ENCODE assay signal across 19 cellular contexts in the genomic region with DNA sequence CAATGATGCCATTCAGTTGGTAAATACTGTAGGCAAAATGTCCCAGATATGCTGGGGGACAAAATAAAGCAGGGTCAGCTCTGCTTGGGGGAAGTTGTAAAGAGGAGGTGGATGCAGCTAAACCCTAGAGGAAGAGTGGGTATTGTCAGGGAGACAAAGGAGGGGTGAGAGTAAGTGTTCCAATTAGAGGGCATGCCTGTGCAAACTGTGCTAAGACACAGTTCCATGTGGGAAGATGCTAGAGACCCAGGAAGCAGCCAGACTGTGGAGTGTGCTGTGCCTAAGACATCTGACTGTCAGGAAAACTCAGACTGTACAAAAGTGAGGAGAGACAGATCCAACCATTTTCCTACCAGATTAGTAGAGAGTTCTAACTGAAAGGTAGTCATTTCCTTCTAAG.
A peak's percentile ranks its signal among the peaks of the same experiment; 100 is the strongest.
DNase-seq lines count a peak whose midpoint lies in the region; ATAC-seq, FAIRE-seq and TF ChIP-seq lines count a peak whose summit lies in the region.
"Had no signal": no experiment of that assay in that cellular context is flagged by ENCODE, and none has a peak within 500 bp of the region (broad histone marks: within the 10 kb centered on the region; RNA-seq: fewer than 3 reads in every experiment).

No MANE protein-coding gene starts in this region.

- no peak overlapping the region for H3K4me3 ChIP-seq in AG10803 (ENCODE audit: low read length)
- no peak overlapping the region for H3K4me3 ChIP-seq in IMR-90 (ENCODE audit: insufficient read depth, low read depth, low read length)
- no peak overlapping the region for H3K4me3 ChIP-seq in bronchial epithelial cell (ENCODE audit: low read depth, low read length)
- no peak overlapping the region for H3K4me3 ChIP-seq in neuronal stem cell (ENCODE audit: low read length in 2 of 2)
- H3K4me3 ChIP-seq in HepG2 (replicated peaks in 1 of 3; ENCODE audit: insufficient read depth in 1 of 3, low read depth in 2 of 3, low read length in 3 of 3), result no peak overlapping the region
- H3K4me3 ChIP-seq in H7 (ENCODE audit: insufficient read depth, low read depth, low read length), result no peak overlapping the region
- H3K4me3 ChIP-seq: thoracic aorta had no signal

- H3K79me2 ChIP-seq in HepG2 (ENCODE audit: insufficient read depth, low read length), result no peaks in the 10 kb centered on the region

- peak; percentile 40 for FAIRE-seq in bronchial epithelial cell (lab: Jason Lieb, UNC)
- no peak for FAIRE-seq in HepG2 (lab: Jason Lieb, UNC)

- TF ChIP-seq EP300 in HepG2 (IDR thresholded peaks at IDR 0.05; ENCODE audit: low read depth in 2 of 2, low read length in 2 of 2) (no peak), HepG2 (CRISPR knock-in tag; IDR thresholded peaks at IDR 0.05; ENCODE audit: borderline replicate concordance) (no peak)

- ATAC-seq in IMR-90 (ENCODE audit: low read depth) (peak; percentile 16), HepG2 (no peak), HG03097 (IDR thresholded peaks at IDR 0.05; ENCODE audit: low FRiP score, unreplicated experiment) (no peak)
- ATAC-seq: CD8-positive, alpha-beta T cell; stimulated activated memory B cell treated with anti-CD40 and anti-IgM and Interleukin-4, amounts not matched to agents 10 μg/mL and 1 μg/mL and 100 μg/mL, for 72 hours had no signal

- TF ChIP-seq RAD21 in IMR-90 (IDR thresholded peaks at IDR 0.05; ENCODE audit: low read length) (no peak), HepG2 (CRISPR knock-in tag; IDR thresholded peaks at IDR 0.05) (no peak)

- DNase-seq in AG10803 (ENCODE audit: low read depth) (peak; percentile 13), IMR-90 (no peak), bronchial epithelial cell (ENCODE audit: low read depth) (no peak), neuronal stem cell (ENCODE audit: low spot score) (peak; percentile 23), HepG2 (ENCODE audit: low spot score) (no peak), H7 (no peak)
- no peak for DNase-seq in activated effector memory CD4-positive, alpha-beta T cell treated with Interleukin-2 at 50 U/mL for 16 hours
- DNase-seq: activated CD4-positive, alpha-beta T cell treated with anti-CD3 and anti-CD28 coated beads, Interleukin-2, amount 10 ng/mL, durations not matched to agents 7 days and 5 days; activated naive CD4-positive, alpha-beta T cell treated with Interleukin-2 at 50 U/mL for 16 hours; anterior cingulate cortex; CD8-positive, alpha-beta T cell; cerebellar nuclear complex; hypothalamus; Kasumi-1; NCI-H2227 treated with DMSO at 0.1 percent for 48 hours; NK-92 treated with Interleukin-12 subunit alpha and Interleukin-12 subunit beta, amount 100 ng/mL, for 24 hours had no signal

- H3K4me2 ChIP-seq in IMR-90 (ENCODE audit: low read depth, low read length) (no peak overlapping the region), neuronal stem cell (ENCODE audit: insufficient read depth, low read length, poor library complexity, severe bottlenecking) (peak overlapping the region; percentile 34), HepG2 (ENCODE audit: low read depth, low read length) (no peak overlapping the region)

- H3K79me1 ChIP-seq in IMR-90 (ENCODE audit: low read depth in 1 of 2, low read length in 2 of 2), result no peaks in the 10 kb centered on the region
- H3K79me1 ChIP-seq in neuronal stem cell (ENCODE audit: low read depth, low read length), result no peaks in the 10 kb centered on the region

- peak overlapping the region; percentile 54 for H2AK5ac ChIP-seq in IMR-90 (ENCODE audit: low read depth, low read length)
- H2AK5ac ChIP-seq in neuronal stem cell (ENCODE audit: low read depth, low read length), result no peak overlapping the region

- peak overlapping the region; percentile 15 for H4K5ac ChIP-seq in IMR-90 (ENCODE audit: low read depth, low read length)

- no peaks in the 10 kb centered on the region for H3K9me1 ChIP-seq in IMR-90 (ENCODE audit: insufficient read depth, low read length)

- no peaks in the 10 kb centered on the region for H4K20me1 ChIP-seq in IMR-90 (ENCODE audit: insufficient read depth, low read length)
- no peaks in the 10 kb centered on the region for H4K20me1 ChIP-seq in HepG2 (ENCODE audit: insufficient read depth, low read length)

- H3K36me3 ChIP-seq in IMR-90 (ENCODE audit: control insufficient read depth, insufficient read depth, low read length) (no peaks in the 10 kb centered on the region), bronchial epithelial cell (ENCODE audit: control insufficient read depth, insufficient read depth, low read length) (no peaks in the 10 kb centered on the region), neuronal stem cell (replicated peaks in 1 of 2; ENCODE audit: control insufficient read depth in 2 of 2, insufficient read depth in 2 of 2, low read length in 2 of 2) (no peaks in the 10 kb centered on the region), HepG2 (replicated peaks in 1 of 2; ENCODE audit: control insufficient read depth in 1 of 2, insufficient read depth in 2 of 2, low read length in 2 of 2) (no peaks in the 10 kb centered on the region), H7 (replicated peaks; ENCODE audit: control insufficient read depth, insufficient read depth, low read length) (no peaks in the 10 kb centered on the region)
- H3K36me3 ChIP-seq: thoracic aorta had no signal

- H3K27ac ChIP-seq in IMR-90 (ENCODE audit: insufficient read depth, low read length), result peak overlapping the region; percentile 60
- no peak overlapping the region for H3K27ac ChIP-seq in neuronal stem cell (replicated peaks; ENCODE audit: low read length)
- no peak overlapping the region for H3K27ac ChIP-seq in HepG2 (ENCODE audit: extremely low read length, insufficient read depth, low read length)
- H3K27ac ChIP-seq: thoracic aorta had no signal

- no peak for TF ChIP-seq POLR2A in IMR-90 (IDR thresholded peaks at IDR 0.05; ENCODE audit: low read depth, low read length)
- TF ChIP-seq POLR2A in HepG2 (IDR thresholded peaks at IDR 0.05; ENCODE audit: insufficient read depth in 1 of 2, low read depth in 2 of 2, low read length in 2 of 2), result no peak

- BruUV-seq in IMR-90 (replicated peaks; lab: Mats Ljungman, UMichigan), result no TSS peak
- no TSS peak for BruUV-seq in HepG2 (replicated peaks; lab: Mats Ljungman, UMichigan)

- H4K8ac ChIP-seq in IMR-90 (ENCODE audit: low read depth in 2 of 2, low read length in 2 of 2) (peak overlapping the region; percentile 25 to 80), neuronal stem cell (ENCODE audit: low read depth, low read length) (no peak overlapping the region)

- H3K14ac ChIP-seq in IMR-90 (replicated peaks; ENCODE audit: low read depth, low read length) (peak overlapping the region; percentile 68), neuronal stem cell (ENCODE audit: low read length) (no peak overlapping the region)

- 0 out of 2 replicates have a peak overlapping the region, but pooled peaks have one; percentile 5 for H3K9ac ChIP-seq in IMR-90 (ENCODE audit: low read depth, low read length)
- no peak overlapping the region for H3K9ac ChIP-seq in neuronal stem cell (ENCODE audit: low read depth, low read length, poor library complexity)
- no peak overlapping the region for H3K9ac ChIP-seq in HepG2 (ENCODE audit: insufficient read depth, low read depth, low read length)

- H2BK20ac ChIP-seq in IMR-90 (ENCODE audit: low read depth, low read length), result peak overlapping the region; percentile 94

- no peaks in the 10 kb centered on the region for H3K27me3 ChIP-seq in IMR-90 (ENCODE audit: control insufficient read depth, insufficient read depth, low read length)
- no peaks in the 10 kb centered on the region for H3K27me3 ChIP-seq in bronchial epithelial cell (ENCODE audit: control insufficient read depth, insufficient read depth, low read length)
- no peaks in the 10 kb centered on the region for H3K27me3 ChIP-seq in neuronal stem cell (ENCODE audit: control insufficient read depth in 3 of 3, insufficient read depth in 3 of 3, low read depth in 1 of 3, low read length in 3 of 3)
- H3K27me3 ChIP-seq in HepG2 (ENCODE audit: control insufficient read depth in 1 of 2, insufficient read depth in 2 of 2, low read length in 2 of 2), result no peaks in the 10 kb centered on the region
- no peaks in the 10 kb centered on the region for H3K27me3 ChIP-seq in H7 (ENCODE audit: control insufficient read depth, insufficient read depth, low read length)

- H2BK15ac ChIP-seq in IMR-90 (ENCODE audit: low read depth, low read length), result peak overlapping the region; percentile 75; the same call in 2 of the 3 replicates
- no peak overlapping the region for H2BK15ac ChIP-seq in neuronal stem cell (ENCODE audit: low read length)

- H4K91ac ChIP-seq in IMR-90 (ENCODE audit: insufficient read depth, low read depth, low read length) (peak overlapping the region; percentile 72), neuronal stem cell (ENCODE audit: low read depth, low read length, poor library complexity) (no peak overlapping the region)

- intact Hi-C loops in IMR-90 (cut with micrococcal nuclease) (loop anchor here (2.0 to 10.0 kb wide), 4 partner anchors 69 to 672 kb away; no protein-coding TSS in a partner anchor), HepG2 (cut with micrococcal nuclease; ENCODE audit: unreplicated experiment) (no loop called here)

- H2AFZ ChIP-seq in IMR-90 (replicated peaks; ENCODE audit: low read length, poor library complexity) (peak overlapping the region; percentile 34), neuronal stem cell (ENCODE audit: low read length) (peak overlapping the region; percentile 55), HepG2 (ENCODE audit: low read length) (no peak overlapping the region)

- dilution Hi-C loops in IMR-90 (cut with HindIII; ENCODE audit: low sequenced_read_pairs, unreplicated experiment), result no loop called here

- in situ Hi-C loops in IMR-90 (cut with MboI; ENCODE audit: low sequenced_read_pairs), result no loop called here
- in situ Hi-C loops in HepG2 (cut with HindIII; ENCODE audit: extremely low pct_ligation_motif_present, low pct_unique_long_range_greater_than_20kb), result no loop called here

- H2BK120ac ChIP-seq in IMR-90 (ENCODE audit: low read depth, low read length) (peak overlapping the region; percentile 89), neuronal stem cell (ENCODE audit: low read depth, low read length) (no peak overlapping the region)

- H2BK5ac ChIP-seq in IMR-90 (ENCODE audit: low read depth, low read length, poor library complexity, severe bottlenecking) (peak overlapping the region; percentile 51), neuronal stem cell (ENCODE audit: low read length) (no peak overlapping the region)

- no peak overlapping the region for H2BK12ac ChIP-seq in neuronal stem cell (ENCODE audit: low read length)

- TF ChIP-seq CTCF in AG10803 (conservative IDR thresholded peaks at IDR 0.05; ENCODE audit: low read length) (no peak), IMR-90 (conservative IDR thresholded peaks at IDR 0.05; ENCODE audit: low read depth, low read length) (no peak), bronchial epithelial cell (IDR thresholded peaks at IDR 0.05; ENCODE audit: insufficient read depth, low read length, severe bottlenecking) (no peak), HepG2 (CRISPR knock-in tag; IDR thresholded peaks at IDR 0.05) (no peak)

- H2AK9ac ChIP-seq in IMR-90 (replicated peaks; ENCODE audit: low read depth, low read length, poor library complexity), result peak overlapping the region; percentile 43

- CTCF ChIA-PET in IMR-90 (lab: Yijun Ruan, JAX), result interaction anchor here (2.7 kb wide), 1 partner anchor 125 kb away, joined by 14 read pairs; no protein-coding TSS in a partner anchor
- CTCF ChIA-PET in HepG2 (lab: Yijun Ruan, JAX; ENCODE audit: low intra/inter-chr PET ratio, low total read pairs), result no interaction called here

- peak overlapping the region; percentile 72; the same call in 1 of the 2 replicates for H3K23ac ChIP-seq in IMR-90 (ENCODE audit: low read depth, low read length)
- no peak overlapping the region for H3K23ac ChIP-seq in neuronal stem cell (ENCODE audit: low read depth, low read length, poor library complexity)

- H3K4me1 ChIP-seq in IMR-90 (ENCODE audit: control insufficient read depth, insufficient read depth, low read length), result peaks cover 12% of the 10 kb centered on the region
- H3K4me1 ChIP-seq in neuronal stem cell (ENCODE audit: control insufficient read depth in 2 of 2, insufficient read depth in 1 of 2, low read depth in 1 of 2, low read length in 2 of 2), result peaks cover 4 to 7% of the 10 kb centered on the region in 2 donors
- no peaks in the 10 kb centered on the region for H3K4me1 ChIP-seq in HepG2 (ENCODE audit: insufficient read depth, low read length)

- H3K18ac ChIP-seq in IMR-90 (ENCODE audit: low read depth, low read length) (peak overlapping the region; percentile 15), neuronal stem cell (ENCODE audit: low read length) (no peak overlapping the region)

- H3K9me3 ChIP-seq in IMR-90 (ENCODE audit: control insufficient read depth, insufficient read depth, low read length) (no peaks in the 10 kb centered on the region), neuronal stem cell (replicated peaks in 1 of 2; ENCODE audit: control insufficient read depth in 2 of 2, insufficient read depth in 1 of 2, low read depth in 1 of 2, low read length in 2 of 2) (no peaks in the 10 kb centered on the region), HepG2 (ENCODE audit: low read length) (no peaks in the 10 kb centered on the region)
- H3K9me3 ChIP-seq: thoracic aorta had no signal

- H3K4ac ChIP-seq in IMR-90 (ENCODE audit: low read depth, low read length), result peak overlapping the region; percentile 86
- H3K4ac ChIP-seq in neuronal stem cell (ENCODE audit: low read length), result no peak overlapping the region

- peak overlapping the region; percentile 75; the same call in 1 of the 2 replicates for H3K56ac ChIP-seq in IMR-90 (ENCODE audit: extremely low read depth, insufficient read depth, low read length)

- POLR2A ChIA-PET in IMR-90 (lab: Charles Lee; ENCODE audit: unreplicated experiment), result no interaction called here
- POLR2A ChIA-PET in HepG2 (lab: Yijun Ruan, JAX), result no interaction called here

Comparison
In these comparisons a context has a peak if more than half of its experiments do, and no peak if none do; other contexts are left out.
1. DNase-seq: peak in AG10803 (single experiment) and neuronal stem cell (single experiment); none in IMR-90 (single experiment), bronchial epithelial cell (single experiment), activated effector memory CD4-positive, alpha-beta T cell treated with Interleukin-2 at 50 U/mL for 16 hours (single experiment), HepG2 (single experiment) and H7 (single experiment).